Comparison of ENCODE assay signal across 9 cellular contexts in genomic region chr20:309841-310644, GRCh38. TPM values are rescaled to one million over a fixed set of nuclear protein-coding genes. Genes with fewer than 3 reads are reported as not detected.
DNase-seq lines count a peak whose midpoint lies in the region; ATAC-seq, FAIRE-seq and TF ChIP-seq lines count a peak whose summit lies in the region.
"Had no signal": no experiment of that assay in that cellular context is flagged by ENCODE, and none has a peak within 500 bp of the region (broad histone marks: within the 10 kb centered on the region; RNA-seq: fewer than 3 reads in every experiment).

No MANE protein-coding gene starts in this region.

- TF ChIP-seq RAD21 in HepG2 (CRISPR knock-in tag; IDR thresholded peaks at IDR 0.05): no peak; the same call in 1 of the 2 replicates

- H3K4me1 ChIP-seq in HepG2 (ENCODE audit: insufficient read depth, low read length): peaks cover 47% of the 10 kb centered on the region

- no peaks in the 10 kb centered on the region for H3K9me3 ChIP-seq in HepG2 (ENCODE audit: low read length)

- BruUV-seq in HepG2 (replicated peaks; lab: Mats Ljungman, UMichigan): no TSS peak

- in situ Hi-C loops in HepG2 (cut with HindIII; ENCODE audit: extremely low pct_ligation_motif_present, low pct_unique_long_range_greater_than_20kb): no loop called here

- WGBS in HepG2 (ENCODE audit: low lambda C conversion rate): 28% methylated on average over 31 of the region's 31 CpGs

- no peaks in the 10 kb centered on the region for H3K79me2 ChIP-seq in HepG2 (ENCODE audit: insufficient read depth, low read length)

- no peaks in the 10 kb centered on the region for H3K36me3 Mint-ChIP-seq in activated CD4-positive, alpha-beta T cell treated with anti-CD3 and anti-CD28 coated beads, Interleukin-2, amount 10 ng/mL, durations not matched to agents 7 days and 5 days (ENCODE audit: low read depth)

- H3K4me3 ChIP-seq in dorsolateral prefrontal cortex (peak overlapping the region; percentile 47 to 91 (median 66)), HepG2 (replicated peaks in 1 of 3; ENCODE audit: insufficient read depth in 1 of 3, low read depth in 2 of 3, low read length in 3 of 3) (peak overlapping the region; percentile 39 to 62 (median 54))

- H3K27ac Mint-ChIP-seq in activated CD4-positive, alpha-beta T cell treated with anti-CD3 and anti-CD28 coated beads, Interleukin-2, amount 10 ng/mL, durations not matched to agents 7 days and 5 days: no peak overlapping the region

- H3K27ac ChIP-seq in dorsolateral prefrontal cortex: peak overlapping the region; percentile 81 to 99 (median 96)
- peak overlapping the region; percentile 60 for H3K27ac ChIP-seq in HepG2 (ENCODE audit: extremely low read length, insufficient read depth, low read length)
- H3K27ac ChIP-seq: C4-2B had no signal

- H3K4me2 ChIP-seq in HepG2 (ENCODE audit: low read depth, low read length): peak overlapping the region; percentile 93

- DNase-seq in NCI-H2196 (lab: John Stamatoyannopoulos, UW; ENCODE audit: unreplicated experiment) (peak; percentile 19), NCI-H2196 treated with DMSO at 0.1 percent for 48 hours (lab: John Stamatoyannopoulos, UW; ENCODE audit: unreplicated experiment) (no peak), NCI-H2171 treated with DMSO at 0.1 percent for 48 hours (lab: John Stamatoyannopoulos, UW) (peak; percentile 100), dorsolateral prefrontal cortex (peak; percentile 98 to 100 (median 100)), HepG2 (ENCODE audit: low spot score) (peak; percentile 96)
- DNase-seq in activated CD4-positive, alpha-beta T cell treated with anti-CD3 and anti-CD28 coated beads, Interleukin-2, amount 10 ng/mL, durations not matched to agents 7 days and 5 days: peak; percentile 79
- peak; percentile 94 for DNase-seq in stimulated activated CD4-positive, alpha-beta T cell treated with anti-CD3 and anti-CD28 coated beads, Interleukin-1b, Interleukin-23, amount 100 ng/mL, for 48 hours

- H3K4me1 Mint-ChIP-seq in activated CD4-positive, alpha-beta T cell treated with anti-CD3 and anti-CD28 coated beads, Interleukin-2, amount 10 ng/mL, durations not matched to agents 7 days and 5 days: peaks cover 13% of the 10 kb centered on the region

- ATAC-seq in HG02981 (IDR thresholded peaks at IDR 0.05; ENCODE audit: unreplicated experiment): peak; percentile 100
- peak; percentile 96 for ATAC-seq in HepG2

- H4K20me1 ChIP-seq in HepG2 (ENCODE audit: insufficient read depth, low read length): no peaks in the 10 kb centered on the region

- POLR2A ChIA-PET in activated CD4-positive, alpha-beta T cell treated with anti-CD3 and anti-CD28 coated beads, Interleukin-2, amount 10 ng/mL, durations not matched to agents 7 days and 5 days (lab: Charles Lee): no interaction called here
- POLR2A ChIA-PET in HepG2 (lab: Yijun Ruan, JAX): interaction anchor here (0.6 to 3.8 kb wide), 8 partner anchors 10 to 218 kb away, joined by 3 to 56 read pairs (median 8); partner anchors contain the start of genes SOX12 and ZCCHC3

- H3K27me3 Mint-ChIP-seq in activated CD4-positive, alpha-beta T cell treated with anti-CD3 and anti-CD28 coated beads, Interleukin-2, amount 10 ng/mL, durations not matched to agents 7 days and 5 days: no peaks in the 10 kb centered on the region

- TF ChIP-seq CTCF in dorsolateral prefrontal cortex (IDR thresholded peaks at IDR 0.05 in 54 of 56, conservative IDR thresholded peaks at IDR 0.05 in 2 of 56; ENCODE audit: low read depth in 1 of 56, partially characterized antibody in 56 of 56) (peak in 5 of 56 donors; percentile 2 to 30 (median 9)), HepG2 (CRISPR knock-in tag; IDR thresholded peaks at IDR 0.05) (0 out of 2 replicates have a peak, but pooled peaks have one; percentile 3)

- peak overlapping the region; percentile 69 for H2AFZ ChIP-seq in HepG2 (ENCODE audit: low read length)

- no peaks in the 10 kb centered on the region for H3K27me3 ChIP-seq in dorsolateral prefrontal cortex
- no peaks in the 10 kb centered on the region; a peak in 1 of 5 replicates for H3K27me3 ChIP-seq in HepG2 (ENCODE audit: control insufficient read depth in 1 of 2, insufficient read depth in 2 of 2, low read length in 2 of 2)

- peak overlapping the region; percentile 65 for H3K9ac ChIP-seq in HepG2 (ENCODE audit: insufficient read depth, low read depth, low read length)

- CTCF ChIA-PET in activated CD4-positive, alpha-beta T cell treated with anti-CD3 and anti-CD28 coated beads, Interleukin-2, amount 10 ng/mL, durations not matched to agents 7 days and 5 days (lab: Charles Lee): interaction anchor here (0.5 to 2.5 kb wide), 6 partner anchors 11 to 226 kb away, joined by 3 to 12 read pairs (median 4); no protein-coding TSS in a partner anchor
- CTCF ChIA-PET in HepG2 (lab: Yijun Ruan, JAX; ENCODE audit: low intra/inter-chr PET ratio, low total read pairs): no interaction called here

- H3K9me3 Mint-ChIP-seq in activated CD4-positive, alpha-beta T cell treated with anti-CD3 and anti-CD28 coated beads, Interleukin-2, amount 10 ng/mL, durations not matched to agents 7 days and 5 days: no peaks in the 10 kb centered on the region

- intact Hi-C loops in dorsolateral prefrontal cortex (cut with DNase I): loop anchor here (1.0 kb wide), 2 partner anchors 14 to 15 kb away; partner anchors contain the start of gene SOX12 (in 1 of the 2)
- intact Hi-C loops in HepG2 (cut with micrococcal nuclease; ENCODE audit: unreplicated experiment): no loop called here

- peak overlapping the region; percentile 50 for H3K4me3 Mint-ChIP-seq in activated CD4-positive, alpha-beta T cell treated with anti-CD3 and anti-CD28 coated beads, Interleukin-2, amount 10 ng/mL, durations not matched to agents 7 days and 5 days

- H3K36me3 ChIP-seq in HepG2 (replicated peaks in 1 of 2; ENCODE audit: control insufficient read depth in 1 of 2, insufficient read depth in 2 of 2, low read length in 2 of 2): no peaks in the 10 kb centered on the region

- TF ChIP-seq EP300 in HepG2 (IDR thresholded peaks at IDR 0.05; ENCODE audit: low read depth in 2 of 2, low read length in 2 of 2): 0 out of 4 replicates have a peak, but pooled peaks of 1 of the 2 experiments have one; percentile 7
- no peak; the same call in 1 of the 2 replicates for TF ChIP-seq EP300 in HepG2 (CRISPR knock-in tag; IDR thresholded peaks at IDR 0.05; ENCODE audit: borderline replicate concordance)

- peak; percentile 52 to 79 for TF ChIP-seq POLR2A in HepG2 (IDR thresholded peaks at IDR 0.05; ENCODE audit: insufficient read depth in 1 of 2, low read depth in 2 of 2, low read length in 2 of 2)

- FAIRE-seq in HepG2 (lab: Jason Lieb, UNC): peak; percentile 82

RNA-seq across cellular contexts. Expression of gene ZCCHC3, which starts 12.7 kb away (rescaled TPM):
- total RNA-seq in activated CD4-positive, alpha-beta T cell treated with anti-CD3 and anti-CD28 coated beads, Interleukin-2, amount 10 ng/mL, durations not matched to agents 7 days and 5 days: 10 to 100 TPM; 26.4 to 27.1 TPM
- 10 to 100 TPM in 119 of 120 experiments, 1 to 10 TPM in 1; 9.8 to 20.7 (median 14.3) TPM for total RNA-seq in dorsolateral prefrontal cortex
- total RNA-seq in HepG2 (2016; rRNA removed; fragmentation: Illumina TruSeq; extraction: Trizol): 56.2 and 63.0 TPM in 2 replicates
- 12.1 and 12.3 TPM in 2 replicates for total RNA-seq in HepG2 (2016; cell fraction: cytosol; rRNA removed; fragmentation: Illumina TruSeq; extraction: Trizol; ENCODE audit: low read depth)
- total RNA-seq in HepG2 (2016; cell fraction: insoluble cytoplasmic fraction; rRNA removed; fragmentation: Illumina TruSeq; extraction: Trizol): 49.2 and 64.0 TPM in 2 replicates
- total RNA-seq in HepG2 (2016; cell fraction: membrane; rRNA removed; fragmentation: Illumina TruSeq; extraction: Trizol): 45.3 and 47.4 TPM in 2 replicates
- total RNA-seq in HepG2 (2016; cell fraction: nucleus; rRNA removed; fragmentation: Illumina TruSeq; extraction: Trizol): 28.6 and 30.4 TPM in 2 replicates
- 43.8 and 46.6 TPM in 2 replicates for polyA plus RNA-seq in HepG2 (2011; rRNA removed)
- 44.4 and 45.0 TPM in 2 replicates for polyA plus RNA-seq in HepG2 (2011; cell fraction: cytosol; rRNA removed)
- polyA plus RNA-seq in HepG2 (2011; cell fraction: nucleus; rRNA removed): 21.2 and 22.1 TPM in 2 replicates
- 37.3 and 43.5 TPM in 2 replicates for polyA plus RNA-seq in HepG2 (2012)
- 8.1 and 9.0 TPM in 2 replicates for polyA plus RNA-seq in HepG2 (2016; cell fraction: cytosol; fragmentation: Illumina TruSeq; extraction: Trizol; ENCODE audit: low read depth)
- 75.7 and 81.5 TPM in 2 replicates for polyA plus RNA-seq in HepG2 (2016; cell fraction: insoluble cytoplasmic fraction; fragmentation: Illumina TruSeq; extraction: Trizol; ENCODE audit: low read depth)
- 37.6 and 38.3 TPM in 2 replicates for polyA plus RNA-seq in HepG2 (2016; cell fraction: membrane; fragmentation: Illumina TruSeq; extraction: Trizol; ENCODE audit: low read depth)
- 57.9 and 60.5 TPM in 2 replicates for polyA plus RNA-seq in HepG2 (2016; cell fraction: nucleus; fragmentation: Illumina TruSeq; extraction: Trizol; ENCODE audit: insufficient read depth, low read depth)
- 9.3 and 53.1 TPM in 2 replicates for polyA minus RNA-seq in HepG2 (2011; rRNA and poly(A)+ RNA removed; ENCODE audit: low replicate concordance)
- polyA minus RNA-seq in HepG2 (2011; cell fraction: cytosol; rRNA and poly(A)+ RNA removed): 31.3 and 34.6 TPM in 2 replicates
- 16.1 and 17.3 TPM in 2 replicates for polyA minus RNA-seq in HepG2 (2011; cell fraction: nucleus; rRNA and poly(A)+ RNA removed)

RNA-seq across cellular contexts. Expression of gene SOX12, which starts 15.3 kb away (rescaled TPM):
- 1 to 10 TPM; 5.6 to 6.0 TPM for total RNA-seq in activated CD4-positive, alpha-beta T cell treated with anti-CD3 and anti-CD28 coated beads, Interleukin-2, amount 10 ng/mL, durations not matched to agents 7 days and 5 days
- total RNA-seq in dorsolateral prefrontal cortex (10 to 100 TPM in 119 of 120 experiments, 1 to 10 TPM in 1; 9.9 to 24.9 (median 16.7) TPM), HepG2 (2016; rRNA removed; fragmentation: Illumina TruSeq; extraction: Trizol) (12.1 and 18.7 TPM in 2 replicates)
- total RNA-seq in HepG2 (2016; cell fraction: cytosol; rRNA removed; fragmentation: Illumina TruSeq; extraction: Trizol; ENCODE audit: low read depth): 5.2 and 6.4 TPM in 2 replicates
- total RNA-seq in HepG2 (2016; cell fraction: insoluble cytoplasmic fraction; rRNA removed; fragmentation: Illumina TruSeq; extraction: Trizol): 10.8 and 18.0 TPM in 2 replicates
- total RNA-seq in HepG2 (2016; cell fraction: membrane; rRNA removed; fragmentation: Illumina TruSeq; extraction: Trizol): 19.3 and 22.7 TPM in 2 replicates
- total RNA-seq in HepG2 (2016; cell fraction: nucleus; rRNA removed; fragmentation: Illumina TruSeq; extraction: Trizol): 14.7 and 17.3 TPM in 2 replicates
- polyA plus RNA-seq in HepG2 (2011; rRNA removed): 10.0 and 11.5 TPM in 2 replicates
- 5.9 and 7.7 TPM in 2 replicates for polyA plus RNA-seq in HepG2 (2011; cell fraction: cytosol; rRNA removed)
- 33.8 and 40.6 TPM in 2 replicates for polyA plus RNA-seq in HepG2 (2011; cell fraction: nucleus; rRNA removed)
- polyA plus RNA-seq in HepG2 (2012): 33.1 and 35.1 TPM in 2 replicates
- 9.1 and 11.5 TPM in 2 replicates for polyA plus RNA-seq in HepG2 (2016; cell fraction: cytosol; fragmentation: Illumina TruSeq; extraction: Trizol; ENCODE audit: low read depth)
- polyA plus RNA-seq in HepG2 (2016; cell fraction: insoluble cytoplasmic fraction; fragmentation: Illumina TruSeq; extraction: Trizol; ENCODE audit: low read depth): 37.4 and 47.0 TPM in 2 replicates
- polyA plus RNA-seq in HepG2 (2016; cell fraction: membrane; fragmentation: Illumina TruSeq; extraction: Trizol; ENCODE audit: low read depth): 35.3 and 38.7 TPM in 2 replicates
- polyA plus RNA-seq in HepG2 (2016; cell fraction: nucleus; fragmentation: Illumina TruSeq; extraction: Trizol; ENCODE audit: insufficient read depth, low read depth): 63.1 and 67.8 TPM in 2 replicates
- polyA minus RNA-seq in HepG2 (2011; rRNA and poly(A)+ RNA removed; ENCODE audit: low replicate concordance): 2.4 and 12.0 TPM in 2 replicates
- 11.2 and 12.0 TPM in 2 replicates for polyA minus RNA-seq in HepG2 (2011; cell fraction: cytosol; rRNA and poly(A)+ RNA removed)
- polyA minus RNA-seq in HepG2 (2011; cell fraction: nucleus; rRNA and poly(A)+ RNA removed): 9.6 and 12.7 TPM in 2 replicates

RNA-seq across cellular contexts. Expression of gene C20orf96, which starts 19.5 kb away (rescaled TPM):
- 1 to 10 TPM; 7.8 to 8.2 TPM for total RNA-seq in activated CD4-positive, alpha-beta T cell treated with anti-CD3 and anti-CD28 coated beads, Interleukin-2, amount 10 ng/mL, durations not matched to agents 7 days and 5 days
- total RNA-seq in dorsolateral prefrontal cortex (10 to 100 TPM in 87 of 120 experiments, 1 to 10 TPM in 33; 5.9 to 19.2 (median 12.2) TPM), HepG2 (2016; rRNA removed; fragmentation: Illumina TruSeq; extraction: Trizol) (3.8 and 4.7 TPM in 2 replicates)
- 0.51 and 1.3 TPM in 2 replicates for total RNA-seq in HepG2 (2016; cell fraction: cytosol; rRNA removed; fragmentation: Illumina TruSeq; extraction: Trizol; ENCODE audit: low read depth)
- 3.1 and 5.0 TPM in 2 replicates for total RNA-seq in HepG2 (2016; cell fraction: insoluble cytoplasmic fraction; rRNA removed; fragmentation: Illumina TruSeq; extraction: Trizol)
- 2.0 and 2.7 TPM in 2 replicates for total RNA-seq in HepG2 (2016; cell fraction: membrane; rRNA removed; fragmentation: Illumina TruSeq; extraction: Trizol)
- total RNA-seq in HepG2 (2016; cell fraction: nucleus; rRNA removed; fragmentation: Illumina TruSeq; extraction: Trizol): 9.9 and 10.7 TPM in 2 replicates
- 18.2 and 20.6 TPM in 2 replicates for polyA plus RNA-seq in HepG2 (2011; rRNA removed)
- polyA plus RNA-seq in HepG2 (2011; cell fraction: cytosol; rRNA removed): 10.7 and 11.6 TPM in 2 replicates
- polyA plus RNA-seq in HepG2 (2011; cell fraction: nucleus; rRNA removed): 25.9 and 27.9 TPM in 2 replicates
- polyA plus RNA-seq in HepG2 (2012): 17.5 and 20.7 TPM in 2 replicates
- 4.3 and 5.1 TPM in 2 replicates for polyA plus RNA-seq in HepG2 (2016; cell fraction: cytosol; fragmentation: Illumina TruSeq; extraction: Trizol; ENCODE audit: low read depth)
- 13.8 and 15.5 TPM in 2 replicates for polyA plus RNA-seq in HepG2 (2016; cell fraction: insoluble cytoplasmic fraction; fragmentation: Illumina TruSeq; extraction: Trizol; ENCODE audit: low read depth)
- 7.8 and 8.1 TPM in 2 replicates for polyA plus RNA-seq in HepG2 (2016; cell fraction: membrane; fragmentation: Illumina TruSeq; extraction: Trizol; ENCODE audit: low read depth)
- polyA plus RNA-seq in HepG2 (2016; cell fraction: nucleus; fragmentation: Illumina TruSeq; extraction: Trizol; ENCODE audit: insufficient read depth, low read depth): 37.7 and 37.8 TPM in 2 replicates
- 1.7 and 6.2 TPM in 2 replicates for polyA minus RNA-seq in HepG2 (2011; rRNA and poly(A)+ RNA removed; ENCODE audit: low replicate concordance)
- polyA minus RNA-seq in HepG2 (2011; cell fraction: cytosol; rRNA and poly(A)+ RNA removed): 2.8 and 3.7 TPM in 2 replicates
- 16.1 and 18.5 TPM in 2 replicates for polyA minus RNA-seq in HepG2 (2011; cell fraction: nucleus; rRNA and poly(A)+ RNA removed)

RNA-seq across cellular contexts. Expression of gene NRSN2, which starts 36.9 kb away (rescaled TPM):
- total RNA-seq in activated CD4-positive, alpha-beta T cell treated with anti-CD3 and anti-CD28 coated beads, Interleukin-2, amount 10 ng/mL, durations not matched to agents 7 days and 5 days: 1 to 10 TPM in 1 of 2 experiments, under 1 TPM in 1; 0.87 to 1.2 TPM
- total RNA-seq in dorsolateral prefrontal cortex (100 to 1,000 TPM in 114 of 120 experiments, 10 to 100 TPM in 6; 80.4 to 268 (median 159) TPM), HepG2 (2016; rRNA removed; fragmentation: Illumina TruSeq; extraction: Trizol) (28.4 and 32.3 TPM in 2 replicates)
- total RNA-seq in HepG2 (2016; cell fraction: cytosol; rRNA removed; fragmentation: Illumina TruSeq; extraction: Trizol; ENCODE audit: low read depth): 13.5 and 19.5 TPM in 2 replicates
- 26.0 and 33.1 TPM in 2 replicates for total RNA-seq in HepG2 (2016; cell fraction: insoluble cytoplasmic fraction; rRNA removed; fragmentation: Illumina TruSeq; extraction: Trizol)
- 30.9 and 37.0 TPM in 2 replicates for total RNA-seq in HepG2 (2016; cell fraction: membrane; rRNA removed; fragmentation: Illumina TruSeq; extraction: Trizol)
- 18.0 and 19.9 TPM in 2 replicates for total RNA-seq in HepG2 (2016; cell fraction: nucleus; rRNA removed; fragmentation: Illumina TruSeq; extraction: Trizol)
- 49.4 and 63.3 TPM in 2 replicates for polyA plus RNA-seq in HepG2 (2011; rRNA removed)
- polyA plus RNA-seq in HepG2 (2011; cell fraction: cytosol; rRNA removed): 69.4 and 90.4 TPM in 2 replicates
- polyA plus RNA-seq in HepG2 (2011; cell fraction: nucleus; rRNA removed): 68.6 and 73.2 TPM in 2 replicates
- 32.8 and 45.8 TPM in 2 replicates for polyA plus RNA-seq in HepG2 (2012)
- 30.7 and 34.2 TPM in 2 replicates for polyA plus RNA-seq in HepG2 (2016; cell fraction: cytosol; fragmentation: Illumina TruSeq; extraction: Trizol; ENCODE audit: low read depth)
- polyA plus RNA-seq in HepG2 (2016; cell fraction: insoluble cytoplasmic fraction; fragmentation: Illumina TruSeq; extraction: Trizol; ENCODE audit: low read depth): 54.0 and 55.2 TPM in 2 replicates
- 61.7 and 66.8 TPM in 2 replicates for polyA plus RNA-seq in HepG2 (2016; cell fraction: membrane; fragmentation: Illumina TruSeq; extraction: Trizol; ENCODE audit: low read depth)
- polyA plus RNA-seq in HepG2 (2016; cell fraction: nucleus; fragmentation: Illumina TruSeq; extraction: Trizol; ENCODE audit: insufficient read depth, low read depth): 79.0 and 79.1 TPM in 2 replicates
- 1.6 and 52.5 TPM in 2 replicates for polyA minus RNA-seq in HepG2 (2011; rRNA and poly(A)+ RNA removed; ENCODE audit: low replicate concordance)
- polyA minus RNA-seq in HepG2 (2011; cell fraction: cytosol; rRNA and poly(A)+ RNA removed): 32.5 and 33.1 TPM in 2 replicates
- 10.7 and 15.0 TPM in 2 replicates for polyA minus RNA-seq in HepG2 (2011; cell fraction: nucleus; rRNA and poly(A)+ RNA removed)

RNA-seq across cellular contexts. Expression of gene DEFB132, which starts 52.5 kb away (rescaled TPM):
- not detected for total RNA-seq in activated CD4-positive, alpha-beta T cell treated with anti-CD3 and anti-CD28 coated beads, Interleukin-2, amount 10 ng/mL, durations not matched to agents 7 days and 5 days
- total RNA-seq in dorsolateral prefrontal cortex: not detected
- total RNA-seq in HepG2 (2016; rRNA removed; fragmentation: Illumina TruSeq; extraction: Trizol): not detected in 2 replicates
- not detected in 2 replicates for total RNA-seq in HepG2 (2016; cell fraction: cytosol; rRNA removed; fragmentation: Illumina TruSeq; extraction: Trizol; ENCODE audit: low read depth)
- total RNA-seq in HepG2 (2016; cell fraction: insoluble cytoplasmic fraction; rRNA removed; fragmentation: Illumina TruSeq; extraction: Trizol): not detected in 2 replicates
- total RNA-seq in HepG2 (2016; cell fraction: membrane; rRNA removed; fragmentation: Illumina TruSeq; extraction: Trizol): not detected in 2 replicates
- not detected in 2 replicates for total RNA-seq in HepG2 (2016; cell fraction: nucleus; rRNA removed; fragmentation: Illumina TruSeq; extraction: Trizol)
- polyA plus RNA-seq in HepG2 (2011; rRNA removed): not detected in 2 replicates
- not detected in 2 replicates for polyA plus RNA-seq in HepG2 (2011; cell fraction: cytosol; rRNA removed)
- polyA plus RNA-seq in HepG2 (2011; cell fraction: nucleus; rRNA removed): not detected in 2 replicates
- not detected in 2 replicates for polyA plus RNA-seq in HepG2 (2012)
- polyA plus RNA-seq in HepG2 (2016; cell fraction: cytosol; fragmentation: Illumina TruSeq; extraction: Trizol; ENCODE audit: low read depth): not detected in 2 replicates
- polyA plus RNA-seq in HepG2 (2016; cell fraction: insoluble cytoplasmic fraction; fragmentation: Illumina TruSeq; extraction: Trizol; ENCODE audit: low read depth): not detected in 2 replicates
- polyA plus RNA-seq in HepG2 (2016; cell fraction: membrane; fragmentation: Illumina TruSeq; extraction: Trizol; ENCODE audit: low read depth): not detected in 2 replicates
- not detected in 2 replicates for polyA plus RNA-seq in HepG2 (2016; cell fraction: nucleus; fragmentation: Illumina TruSeq; extraction: Trizol; ENCODE audit: insufficient read depth, low read depth)
- polyA minus RNA-seq in HepG2 (2011; rRNA and poly(A)+ RNA removed; ENCODE audit: low replicate concordance): not detected in 2 replicates
- not detected in 2 replicates for polyA minus RNA-seq in HepG2 (2011; cell fraction: cytosol; rRNA and poly(A)+ RNA removed)
- not detected in 2 replicates for polyA minus RNA-seq in HepG2 (2011; cell fraction: nucleus; rRNA and poly(A)+ RNA removed)
